1 cellular context compared by ENCODE assay signal in genomic region chr2:231780123-231780908, GRCh38.
TF ChIP-seq lines count a peak whose summit lies in the region.

No MANE protein-coding gene starts in this region.

TF ChIP-seq in HepG2, 621 proteins besides CTCF, POLR2A, EP300 and RAD21 (continues in another document):
- TF ChIP-seq, protein P1, sequence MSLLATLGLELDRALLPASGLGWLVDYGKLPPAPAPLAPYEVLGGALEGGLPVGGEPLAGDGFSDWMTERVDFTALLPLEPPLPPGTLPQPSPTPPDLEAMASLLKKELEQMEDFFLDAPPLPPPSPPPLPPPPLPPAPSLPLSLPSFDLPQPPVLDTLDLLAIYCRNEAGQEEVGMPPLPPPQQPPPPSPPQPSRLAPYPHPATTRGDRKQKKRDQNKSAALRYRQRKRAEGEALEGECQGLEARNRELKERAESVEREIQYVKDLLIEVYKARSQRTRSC (CRISPR knock-in tag; IDR thresholded peaks at IDR 0.05; ENCODE audit: low read depth), result no peak
- TF ChIP-seq FOXM1 (CRISPR knock-in tag; IDR thresholded peaks at IDR 0.05) (no peak), THAP7 (CRISPR knock-in tag; IDR thresholded peaks at IDR 0.05) (no peak), KLF6 (CRISPR knock-in tag; IDR thresholded peaks at IDR 0.05) (no peak), SOX13 (IDR thresholded peaks at IDR 0.05) (no peak), SOX13 (CRISPR knock-in tag; conservative IDR thresholded peaks at IDR 0.05 in 1 of 2, IDR thresholded peaks at IDR 0.05 in 1 of 2) (0 out of 4 replicates have a peak, but pooled peaks of 1 of the 2 experiments have one; percentile 12), FOXK2 (IDR thresholded peaks at IDR 0.05) (no peak), GABPA (IDR thresholded peaks at IDR 0.05; ENCODE audit: low read depth, low read length) (no peak), GABPA (CRISPR knock-in tag; IDR thresholded peaks at IDR 0.05; ENCODE audit: low read depth) (no peak), ZSCAN21 (CRISPR knock-in tag; IDR thresholded peaks at IDR 0.05; ENCODE audit: borderline replicate concordance) (peak; percentile 48; the same call in 1 of the 2 replicates), MAX (IDR thresholded peaks at IDR 0.05) (peak; percentile 57), GMEB1 (CRISPR knock-in tag; IDR thresholded peaks at IDR 0.05; ENCODE audit: borderline replicate concordance) (no peak), ZBTB37 (CRISPR knock-in tag; IDR thresholded peaks at IDR 0.05) (no peak), MAZ (IDR thresholded peaks at IDR 0.05; ENCODE audit: borderline replicate concordance, low read depth, low read length) (no peak), MAZ (CRISPR knock-in tag; IDR thresholded peaks at IDR 0.05; ENCODE audit: low read depth) (no peak), ZNF792 (CRISPR knock-in tag; IDR thresholded peaks at IDR 0.05) (peak; percentile 35; the same call in 1 of the 2 replicates), ZBTB7A (CRISPR knock-in tag; IDR thresholded peaks at IDR 0.05) (peak; percentile 36; the same call in 1 of the 2 replicates), SPEN (CRISPR knock-in tag; IDR thresholded peaks at IDR 0.05; ENCODE audit: low read depth) (0 out of 2 replicates have a peak, but pooled peaks have one; percentile 40), ZNF552 (CRISPR knock-in tag; IDR thresholded peaks at IDR 0.05; ENCODE audit: borderline replicate concordance) (peak; percentile 37; the same call in 1 of the 2 replicates), MEIS1 (CRISPR knock-in tag; IDR thresholded peaks at IDR 0.05; ENCODE audit: borderline replicate concordance) (no peak), ZNF431 (CRISPR knock-in tag; IDR thresholded peaks at IDR 0.05; ENCODE audit: borderline replicate concordance, low read depth) (no peak), KLF9 (CRISPR knock-in tag; IDR thresholded peaks at IDR 0.05; ENCODE audit: low read depth) (no peak), SMAD3 (CRISPR knock-in tag; IDR thresholded peaks at IDR 0.05) (peak; percentile 50; the same call in 1 of the 2 replicates), ZNF317 (CRISPR knock-in tag; IDR thresholded peaks at IDR 0.05) (0 out of 2 replicates have a peak, but pooled peaks have one; percentile 29), NFAT5 (CRISPR knock-in tag; IDR thresholded peaks at IDR 0.05) (no peak), FOXK1 (CRISPR knock-in tag; IDR thresholded peaks at IDR 0.05; ENCODE audit: borderline replicate concordance, low read depth) (peak; percentile 28; the same call in 1 of the 2 replicates), ESRRA (CRISPR knock-in tag; IDR thresholded peaks at IDR 0.05; ENCODE audit: low read depth) (0 out of 2 replicates have a peak, but pooled peaks have one; percentile 15), ZNF572 (CRISPR knock-in tag; IDR thresholded peaks at IDR 0.05) (no peak), ZNF616 (CRISPR knock-in tag; IDR thresholded peaks at IDR 0.05; ENCODE audit: low read depth) (no peak; the same call in 1 of the 2 replicates), EED (CRISPR knock-in tag; IDR thresholded peaks at IDR 0.05) (0 out of 2 replicates have a peak, but pooled peaks have one; percentile 36), TBX2 (CRISPR knock-in tag; IDR thresholded peaks at IDR 0.05; ENCODE audit: borderline replicate concordance) (peak; percentile 41; the same call in 1 of the 2 replicates), ZNF644 (CRISPR knock-in tag; IDR thresholded peaks at IDR 0.05; ENCODE audit: low read depth) (peak; percentile 35; the same call in 1 of the 2 replicates), HOXA9 (CRISPR knock-in tag; IDR thresholded peaks at IDR 0.05; ENCODE audit: borderline replicate concordance) (peak; percentile 44; the same call in 1 of the 2 replicates), ZNF607 (CRISPR knock-in tag; IDR thresholded peaks at IDR 0.05; ENCODE audit: borderline replicate concordance) (peak; percentile 56; the same call in 1 of the 2 replicates), RNF2 (conservative IDR thresholded peaks at IDR 0.05; ENCODE audit: low read depth) (no peak), POGZ (CRISPR knock-in tag; IDR thresholded peaks at IDR 0.05) (0 out of 2 replicates have a peak, but pooled peaks have one; percentile 20), ARNT (IDR thresholded peaks at IDR 0.05) (no peak), SOX5 (CRISPR knock-in tag; IDR thresholded peaks at IDR 0.05; ENCODE audit: borderline replicate concordance) (no peak), KMT2B (CRISPR knock-in tag; IDR thresholded peaks at IDR 0.05) (peak; percentile 29; the same call in 1 of the 2 replicates), HMG20A (CRISPR knock-in tag; IDR thresholded peaks at IDR 0.05; ENCODE audit: borderline replicate concordance) (no peak), TGIF2 (CRISPR knock-in tag; IDR thresholded peaks at IDR 0.05) (peak; percentile 87), ZNF562 (CRISPR knock-in tag; IDR thresholded peaks at IDR 0.05; ENCODE audit: borderline replicate concordance) (no peak), ATM (IDR thresholded peaks at IDR 0.05; ENCODE audit: borderline replicate concordance) (no peak), CHD4 (IDR thresholded peaks at IDR 0.05; ENCODE audit: borderline replicate concordance, low read length) (0 out of 2 replicates have a peak, but pooled peaks have one; percentile 6)
- TF ChIP-seq, protein P2, sequence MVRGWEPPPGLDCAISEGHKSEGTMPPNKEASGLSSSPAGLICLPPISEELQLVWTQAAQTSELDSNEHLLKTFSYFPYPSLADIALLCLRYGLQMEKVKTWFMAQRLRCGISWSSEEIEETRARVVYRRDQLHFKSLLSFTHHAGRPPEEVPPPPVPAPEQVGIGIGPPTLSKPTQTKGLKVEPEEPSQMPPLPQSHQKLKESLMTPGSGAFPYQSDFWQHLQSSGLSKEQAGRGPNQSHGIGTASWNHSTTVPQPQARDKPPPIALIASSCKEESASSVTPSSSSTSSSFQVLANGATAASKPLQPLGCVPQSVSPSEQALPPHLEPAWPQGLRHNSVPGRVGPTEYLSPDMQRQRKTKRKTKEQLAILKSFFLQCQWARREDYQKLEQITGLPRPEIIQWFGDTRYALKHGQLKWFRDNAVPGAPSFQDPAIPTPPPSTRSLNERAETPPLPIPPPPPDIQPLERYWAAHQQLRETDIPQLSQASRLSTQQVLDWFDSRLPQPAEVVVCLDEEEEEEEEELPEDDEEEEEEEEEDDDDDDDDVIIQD (CRISPR knock-in tag; IDR thresholded peaks at IDR 0.05; ENCODE audit: low read depth), result peak; percentile 54; the same call in 1 of the 2 replicates
- TF ChIP-seq, protein P3, sequence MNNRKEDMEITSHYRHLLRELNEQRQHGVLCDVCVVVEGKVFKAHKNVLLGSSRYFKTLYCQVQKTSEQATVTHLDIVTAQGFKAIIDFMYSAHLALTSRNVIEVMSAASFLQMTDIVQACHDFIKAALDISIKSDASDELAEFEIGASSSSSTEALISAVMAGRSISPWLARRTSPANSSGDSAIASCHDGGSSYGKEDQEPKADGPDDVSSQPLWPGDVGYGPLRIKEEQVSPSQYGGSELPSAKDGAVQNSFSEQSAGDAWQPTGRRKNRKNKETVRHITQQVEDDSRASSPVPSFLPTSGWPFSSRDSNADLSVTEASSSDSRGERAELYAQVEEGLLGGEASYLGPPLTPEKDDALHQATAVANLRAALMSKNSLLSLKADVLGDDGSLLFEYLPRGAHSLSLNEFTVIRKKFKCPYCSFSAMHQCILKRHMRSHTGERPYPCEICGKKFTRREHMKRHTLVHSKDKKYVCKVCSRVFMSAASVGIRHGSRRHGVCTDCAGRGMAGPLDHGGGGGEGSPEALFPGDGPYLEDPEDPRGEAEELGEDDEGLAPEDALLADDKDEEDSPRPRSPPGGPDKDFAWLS (CRISPR knock-in tag; IDR thresholded peaks at IDR 0.05; ENCODE audit: borderline replicate concordance), result no peak
- TF ChIP-seq, protein P4, sequence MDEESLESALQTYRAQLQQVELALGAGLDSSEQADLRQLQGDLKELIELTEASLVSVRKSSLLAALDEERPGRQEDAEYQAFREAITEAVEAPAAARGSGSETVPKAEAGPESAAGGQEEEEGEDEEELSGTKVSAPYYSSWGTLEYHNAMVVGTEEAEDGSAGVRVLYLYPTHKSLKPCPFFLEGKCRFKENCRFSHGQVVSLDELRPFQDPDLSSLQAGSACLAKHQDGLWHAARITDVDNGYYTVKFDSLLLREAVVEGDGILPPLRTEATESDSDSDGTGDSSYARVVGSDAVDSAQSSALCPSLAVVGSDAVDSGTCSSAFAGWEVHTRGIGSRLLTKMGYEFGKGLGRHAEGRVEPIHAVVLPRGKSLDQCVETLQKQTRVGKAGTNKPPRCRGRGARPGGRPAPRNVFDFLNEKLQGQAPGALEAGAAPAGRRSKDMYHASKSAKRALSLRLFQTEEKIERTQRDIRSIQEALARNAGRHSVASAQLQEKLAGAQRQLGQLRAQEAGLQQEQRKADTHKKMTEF (CRISPR knock-in tag; IDR thresholded peaks at IDR 0.05), result no peak
